ENCODE assay signal across 8 cellular contexts in the genomic region with DNA sequence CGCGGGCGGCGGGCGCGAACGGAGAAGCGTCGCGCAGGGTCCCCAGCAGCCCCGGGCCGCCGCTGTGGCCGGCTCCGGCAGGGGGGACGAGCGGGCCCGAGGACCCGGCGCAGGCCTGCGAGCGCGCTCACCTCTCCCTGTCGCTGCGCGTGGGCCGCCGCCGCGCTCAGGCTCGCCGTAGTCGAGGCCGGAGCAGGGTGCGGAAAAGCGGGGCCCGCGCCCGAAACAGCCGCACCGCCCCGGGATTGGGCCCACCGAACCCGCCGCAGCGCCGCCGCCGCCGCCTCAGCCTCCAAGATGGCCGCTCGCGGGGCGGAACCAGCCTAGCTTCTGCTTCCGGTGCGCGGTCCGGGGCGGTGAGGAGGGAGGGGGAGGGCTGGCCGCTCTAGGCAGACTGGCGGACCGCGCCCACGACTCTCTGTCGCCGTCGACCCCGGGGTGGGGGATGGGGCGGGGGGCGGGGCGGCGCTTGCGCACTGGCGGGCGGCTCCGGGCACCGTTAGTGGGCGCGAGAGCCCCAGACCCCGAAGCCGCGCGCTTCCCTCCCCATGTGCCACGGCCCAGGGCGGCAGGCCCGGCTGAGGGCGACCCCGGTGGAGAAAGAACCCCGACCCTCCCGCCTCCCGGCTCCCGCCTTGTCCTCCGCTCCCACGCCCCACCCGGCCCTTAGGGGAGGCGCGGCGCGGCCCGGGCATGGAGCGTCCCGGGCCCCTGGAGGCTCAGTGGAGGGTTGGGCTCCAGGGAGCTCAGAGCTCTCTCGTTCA. TPM values are rescaled to one million over a fixed set of nuclear protein-coding genes. Genes with fewer than 3 reads are reported as not detected.
A peak's percentile ranks its signal among the peaks of the same experiment; 100 is the strongest.
DNase-seq lines count a peak whose midpoint lies in the region; ATAC-seq and TF ChIP-seq lines count a peak whose summit lies in the region.

A gene (minus strand): TSS at position 320 of the 764 bp plus-strand sequence. CDS start 5,862 bp downstream, outside the sequence.

- H3K4me1 Mint-ChIP-seq in T-helper 17 cell, result peaks cover 33% of the 10 kb centered on the region

- ATAC-seq in HG02642 (IDR thresholded peaks at IDR 0.05; ENCODE audit: poor library complexity, unreplicated experiment), result peak; percentile 84
- peak; percentile 98 for ATAC-seq in T-helper 17 cell
- ATAC-seq in left ventricle myocardium superior, result peak; percentile 98
- peak; percentile 97 to 98 (median 98) for ATAC-seq in psoas muscle

- intact Hi-C loops in left ventricle myocardium superior (cut with micrococcal nuclease) (no loop called here), psoas muscle (cut with DNase I) (loop anchor here (2.0 to 10.0 kb wide), 4 partner anchors 41 to 239 kb away; a partner anchor contains a TSS)

- H3K4me3 ChIP-seq in psoas muscle (peak within 1 kb of the TSS; percentile 71), urinary bladder (ENCODE audit: low read depth, low read length) (peak within 1 kb of the TSS; percentile 99)

- POLR2A ChIA-PET in GM10248 (lab: Yijun Ruan, JAX), result interaction anchor here (0.6 kb wide), 1 partner anchor 149 kb away, joined by 5 read pairs; no protein-coding TSS in a partner anchor

- CTCF ChIA-PET in GM10248 (lab: Yijun Ruan, JAX), result interaction anchor here (0.7 to 1.3 kb wide), 4 partner anchors 26 to 211 kb away, joined by 3 read pairs; no protein-coding TSS in a partner anchor

- H3K36me3 Mint-ChIP-seq in T-helper 17 cell (ENCODE audit: low read depth), result peaks cover 2% of the 10 kb centered on the region

- WGBS in psoas muscle, 3 donors, result 0% methylated on average over 43 to 103 of the region's 103 CpGs
- WGBS in urinary bladder, result under 1% methylated on average over 103 of the region's 103 CpGs

- peak within 1 kb of the TSS; percentile 88 for H3K27ac Mint-ChIP-seq in T-helper 17 cell

- H3K27me3 ChIP-seq in psoas muscle (ENCODE audit: insufficient read depth in 3 of 3, low read length in 2 of 3), result no peaks in the 10 kb centered on the region

- no peaks in the 10 kb centered on the region for H3K27me3 Mint-ChIP-seq in T-helper 17 cell

- DNase-seq in GM10248 (ENCODE audit: extremely low spot score) (peak; percentile 99), NCI-H146 (lab: John Stamatoyannopoulos, UW) (peak; percentile 83), T-helper 17 cell (peak; percentile 86 to 92 (median 91)), amygdala (lab: John Stamatoyannopoulos, UW) (peak; percentile 14 to 96 (median 89)), left ventricle myocardium superior (peak; percentile 96), psoas muscle (peak; percentile 94 to 98)

- H3K9me3 ChIP-seq in T-helper 17 cell (ENCODE audit: control insufficient read depth, low read length, poor library complexity, severe bottlenecking), result no peaks in the 10 kb centered on the region
- H3K9me3 ChIP-seq in psoas muscle, result no peaks in the 10 kb centered on the region

- peak within 1 kb of the TSS; percentile 87 for H3K4me3 Mint-ChIP-seq in T-helper 17 cell

- peaks cover 0 to 9% of the 10 kb centered on the region in 2 donors for H3K36me3 ChIP-seq in psoas muscle (ENCODE audit: insufficient read depth in 1 of 2, low read depth in 1 of 2)
- no peaks in the 10 kb centered on the region for H3K36me3 ChIP-seq in urinary bladder (ENCODE audit: insufficient read depth)

- no peak for TF ChIP-seq CTCF in GM10248 (IDR thresholded peaks at IDR 0.05; ENCODE audit: control extremely low read depth, extremely low read depth, low read depth, missing control alignments)
- TF ChIP-seq CTCF in psoas muscle (IDR thresholded peaks at IDR 0.05), result no peak

- H3K4me1 ChIP-seq in psoas muscle (peaks cover 45% of the 10 kb centered on the region), urinary bladder (ENCODE audit: insufficient read depth) (peaks cover 4% of the 10 kb centered on the region)

- peak within 1 kb of the TSS; percentile 88 for H3K27ac ChIP-seq in psoas muscle
- H3K27ac ChIP-seq in urinary bladder (ENCODE audit: low read depth), result peak within 1 kb of the TSS; percentile 57

RNA-seq across cellular contexts. Expression of the gene that starts here (rescaled TPM):
- total RNA-seq in T-helper 17 cell (10 to 100 TPM; 50.6 to 57.7 TPM), left ventricle myocardium superior (39.5 TPM), psoas muscle (10 to 100 TPM; 36.8 to 48.1 (median 42.4) TPM), urinary bladder (36.3 TPM)
- polyA plus RNA-seq in psoas muscle (10 to 100 TPM; 44.9 to 80.9 (median 62.3) TPM), urinary bladder (47.0 TPM)

Comparison
In these comparisons a context has a peak if more than half of its experiments do, and no peak if none do; other contexts are left out.
1. Peak in every context shown above with its lines: DNase-seq, ATAC-seq, H3K4me3 ChIP-seq and H3K27ac ChIP-seq.